In the genomic region with DNA sequence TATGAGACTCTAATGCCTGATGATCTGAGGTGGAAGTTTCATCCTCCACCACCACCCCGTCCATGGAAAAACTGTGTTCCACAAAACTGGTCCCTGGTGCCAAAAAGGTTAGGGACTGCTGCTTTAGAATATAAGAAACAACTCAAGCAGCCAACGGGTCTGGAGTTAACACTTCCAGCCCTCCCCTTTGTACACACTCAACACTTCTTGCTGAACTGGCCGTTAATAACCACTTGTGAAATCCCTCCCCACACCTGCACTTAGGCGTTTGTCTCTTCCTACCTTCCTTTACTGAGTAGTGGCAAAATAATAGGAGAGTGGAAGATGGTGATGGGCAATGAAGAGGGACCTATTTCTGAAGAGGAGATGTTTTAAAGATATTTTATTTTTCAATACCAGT, we compare ENCODE assay signal across 26 cellular contexts. TPM values are rescaled to one million over a fixed set of nuclear protein-coding genes. Genes with fewer than 3 reads are reported as not detected.
"Had no signal": no experiment of that assay in that cellular context is flagged by ENCODE, and none has a peak within 500 bp of the region (broad histone marks: within the 10 kb centered on the region; RNA-seq: fewer than 3 reads in every experiment).

No MANE protein-coding gene starts in this region.

- H3K9me3 Mint-ChIP-seq: activated naive CD8-positive, alpha-beta T cell treated with anti-CD3 and anti-CD28 coated beads, Interleukin-2, amount 10 ng/mL, durations not matched to agents 7 days and 5 days had no signal

- H3K4me3 Mint-ChIP-seq: activated CD8-positive, alpha-beta T cell treated with anti-CD3 and anti-CD28 coated beads, Interleukin-2, amount 10 ng/mL, durations not matched to agents 7 days and 5 days; activated naive CD8-positive, alpha-beta T cell treated with anti-CD3 and anti-CD28 coated beads, Interleukin-2, amount 10 ng/mL, durations not matched to agents 7 days and 5 days had no signal

- DNase-seq: activated CD4-positive, alpha-beta T cell treated with anti-CD3 and anti-CD28 coated beads for 48 hours; activated CD4-positive, alpha-beta T cell treated with anti-CD3 and anti-CD28 coated beads, Interleukin-2, amount 50 U/mL, for 4 hours; activated CD4-positive, CD25-positive, alpha-beta regulatory T cell treated with anti-CD3 and anti-CD28 coated beads, Interleukin-2, amount 50 U/mL, for 72 hours; activated CD8-positive, alpha-beta memory T cell treated with anti-CD3 and anti-CD28 coated beads, Interleukin-2, amount 50 U/mL, for 48 hours; activated CD8-positive, alpha-beta T cell treated with anti-CD3 and anti-CD28 coated beads, Interleukin-2, amount 10 ng/mL, durations not matched to agents 7 days and 5 days; activated naive CD4-positive, alpha-beta T cell treated with anti-CD3 and anti-CD28 coated beads, Interleukin-2, amount 50 U/mL, for 16 hours; activated naive CD8-positive, alpha-beta T cell treated with anti-CD3 and anti-CD28 coated beads, Interleukin-2, amount 10 ng/mL, durations not matched to agents 7 days and 5 days; activated T-cell treated with anti-CD3 and anti-CD28 coated beads, Interleukin-2, amount 50 U/mL, for 1 hour; adrenal gland; anterior cingulate cortex; cerebellar nuclear complex; Karpas-422; MM.1S; NCI-H1694 treated with DMSO at 0.1 percent for 48 hours; NCI-H2107; NCI-H2227 treated with DMSO at 0.1 percent for 48 hours; NCI-H446 treated with DMSO at 0.1 percent for 48 hours; NCI-H526 treated with DMSO at 0.1 percent for 48 hours; NCI-H82; Peyer's patch; Right ventricle myocardium superior; SJCRH30; SK-N-SH had no signal

- H3K27ac ChIP-seq: adrenal gland, Peyer's patch, RWPE1, SJCRH30 had no signal

- ATAC-seq: activated CD8-positive, alpha-beta T cell treated with anti-CD3 and anti-CD28 coated beads, Interleukin-2, amount 10 ng/mL, durations not matched to agents 7 days and 5 days; K562 had no signal

- H3K27me3 ChIP-seq: adrenal gland, Peyer's patch, SJCRH30 had no signal

- H3K4me3 ChIP-seq: adrenal gland, K562, Peyer's patch, SJCRH30 had no signal

- H3K9me3 ChIP-seq: adrenal gland, Peyer's patch, SJCRH30, SK-N-SH had no signal

- H3K27ac Mint-ChIP-seq: activated CD8-positive, alpha-beta T cell treated with anti-CD3 and anti-CD28 coated beads, Interleukin-2, amount 10 ng/mL, durations not matched to agents 7 days and 5 days; activated naive CD8-positive, alpha-beta T cell treated with anti-CD3 and anti-CD28 coated beads, Interleukin-2, amount 10 ng/mL, durations not matched to agents 7 days and 5 days had no signal

- H3K4me1 ChIP-seq: adrenal gland, Peyer's patch, SJCRH30 had no signal

RNA-seq across cellular contexts. Expression of a gene that starts 55.9 kb away (rescaled TPM):
- total RNA-seq: activated CD8-positive, alpha-beta T cell treated with anti-CD3 and anti-CD28 coated beads, Interleukin-2, amount 10 ng/mL, durations not matched to agents 7 days and 5 days; activated naive CD8-positive, alpha-beta T cell treated with anti-CD3 and anti-CD28 coated beads, Interleukin-2, amount 10 ng/mL, durations not matched to agents 7 days and 5 days; K562; SJCRH30; T-helper 1 cell treated with Interleukin-12 subunit alpha and Interleukin-12 subunit beta and Interleukin-4 antibody, amounts not matched to agents 30 ng/mL and 1 ng/mL, for 36 hours had no signal
